Comparison of ENCODE assay signal across 27 cellular contexts in the genomic region with DNA sequence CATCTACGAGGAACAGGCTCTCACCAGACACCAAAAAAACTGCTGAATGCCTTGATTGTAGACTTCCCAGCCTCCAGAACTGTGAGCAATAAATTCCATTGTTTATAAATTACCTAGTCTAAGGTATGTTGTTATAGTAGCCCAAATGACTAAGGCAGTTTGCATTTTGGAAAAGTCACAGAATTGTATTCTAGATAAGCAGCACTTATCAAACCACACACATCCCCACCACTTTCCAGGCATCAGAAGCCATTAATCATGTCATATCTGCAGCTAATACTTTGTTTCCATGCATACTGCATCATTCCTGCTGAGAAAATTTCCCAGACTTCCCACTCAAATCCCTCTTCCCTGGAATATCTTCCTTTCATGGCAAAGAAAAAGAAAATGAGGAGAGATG.
"Had no signal": no experiment of that assay in that cellular context is flagged by ENCODE, and none has a peak within 500 bp of the region (broad histone marks: within the 10 kb centered on the region; RNA-seq: fewer than 3 reads in every experiment).

No MANE protein-coding gene starts in this region.

- H3K36me3 Mint-ChIP-seq: activated CD8-positive, alpha-beta memory T cell treated with anti-CD3 and anti-CD28 coated beads, Interleukin-2, amount 10 ng/mL, durations not matched to agents 7 days and 5 days; activated naive CD4-positive, alpha-beta T cell treated with anti-CD3 and anti-CD28 coated beads, Interleukin-2, amount 10 ng/mL, durations not matched to agents 7 days and 5 days; activated naive CD8-positive, alpha-beta T cell treated with anti-CD3 and anti-CD28 coated beads, Interleukin-2, amount 10 ng/mL, durations not matched to agents 7 days and 5 days had no signal

- H3K9me3 Mint-ChIP-seq: activated naive CD4-positive, alpha-beta T cell treated with anti-CD3 and anti-CD28 coated beads, Interleukin-2, amount 10 ng/mL, durations not matched to agents 7 days and 5 days; activated naive CD8-positive, alpha-beta T cell treated with anti-CD3 and anti-CD28 coated beads, Interleukin-2, amount 10 ng/mL, durations not matched to agents 7 days and 5 days had no signal

- H3K4me3 ChIP-seq: body of pancreas, esophagus squamous epithelium, heart left ventricle had no signal

- H3K4me3 Mint-ChIP-seq: activated B cell treated with CpG ODN at 0.5 μM for 24 hours; activated CD8-positive, alpha-beta memory T cell treated with anti-CD3 and anti-CD28 coated beads, Interleukin-2, amount 10 ng/mL, durations not matched to agents 7 days and 5 days; activated CD8-positive, alpha-beta T cell treated with anti-CD3 and anti-CD28 coated beads for 36 hours; activated naive CD4-positive, alpha-beta T cell treated with anti-CD3 and anti-CD28 coated beads, Interleukin-2, amount 10 ng/mL, durations not matched to agents 7 days and 5 days; activated naive CD8-positive, alpha-beta T cell treated with anti-CD3 and anti-CD28 coated beads, Interleukin-2, amount 10 ng/mL, durations not matched to agents 7 days and 5 days had no signal

- DNase-seq: activated B cell treated with CpG ODN at 0.5 μM for 24 hours; activated CD4-positive, alpha-beta T cell treated with anti-CD3 and anti-CD28 coated beads for 48 hours; activated CD4-positive, alpha-beta T cell treated with anti-CD3 and anti-CD28 coated beads, Interleukin-2, amount 50 U/mL, for 1 hour; activated CD4-positive, alpha-beta T cell treated with anti-CD3 and anti-CD28 coated beads, Interleukin-2, amount 50 U/mL, for 48 hours; activated CD8-positive, alpha-beta memory T cell treated with anti-CD3 and anti-CD28 coated beads, Interleukin-2, amount 10 ng/mL, durations not matched to agents 7 days and 5 days; activated CD8-positive, alpha-beta memory T cell treated with anti-CD3 and anti-CD28 coated beads, Interleukin-2, amount 50 U/mL, for 4 hours; activated CD8-positive, alpha-beta T cell treated with anti-CD3 and anti-CD28 coated beads for 36 hours; activated gamma-delta T cell; activated naive CD4-positive, alpha-beta T cell; activated naive CD4-positive, alpha-beta T cell treated with anti-CD3 and anti-CD28 coated beads, Interleukin-2, amount 10 ng/mL, durations not matched to agents 7 days and 5 days; activated naive CD8-positive, alpha-beta T cell treated with anti-CD3 and anti-CD28 coated beads, Interleukin-2, amount 10 ng/mL, durations not matched to agents 7 days and 5 days; activated T-cell treated with anti-CD3 and anti-CD28 coated beads, Interleukin-2, amount 50 U/mL, for 1 hour; activated T-cell treated with anti-CD3 and anti-CD28 coated beads, Interleukin-2, amount 50 U/mL, for 48 hours; amniotic stem cell; anterior cingulate cortex; body of pancreas; caudate nucleus; cortex of kidney; dermis blood vessel endothelial cell; effector CD8-positive, alpha-beta T cell; esophagus squamous epithelium; foreskin fibroblast; heart left ventricle; T-helper 2 cell; WERI-Rb-1 had no signal

- H3K4me1 Mint-ChIP-seq: activated B cell treated with CpG ODN at 0.5 μM for 24 hours; activated CD8-positive, alpha-beta memory T cell treated with anti-CD3 and anti-CD28 coated beads, Interleukin-2, amount 10 ng/mL, durations not matched to agents 7 days and 5 days; activated naive CD4-positive, alpha-beta T cell treated with anti-CD3 and anti-CD28 coated beads, Interleukin-2, amount 10 ng/mL, durations not matched to agents 7 days and 5 days; activated naive CD8-positive, alpha-beta T cell treated with anti-CD3 and anti-CD28 coated beads, Interleukin-2, amount 10 ng/mL, durations not matched to agents 7 days and 5 days had no signal

- H3K27ac Mint-ChIP-seq: activated B cell treated with CpG ODN at 0.5 μM for 24 hours; activated CD8-positive, alpha-beta memory T cell treated with anti-CD3 and anti-CD28 coated beads, Interleukin-2, amount 10 ng/mL, durations not matched to agents 7 days and 5 days; activated CD8-positive, alpha-beta T cell treated with anti-CD3 and anti-CD28 coated beads for 36 hours; activated naive CD4-positive, alpha-beta T cell treated with anti-CD3 and anti-CD28 coated beads, Interleukin-2, amount 10 ng/mL, durations not matched to agents 7 days and 5 days; activated naive CD4-positive, alpha-beta T cell treated with anti-CD3 and anti-CD28 coated beads, Interleukin-2, amount 50 U/mL, for 72 hours; activated naive CD8-positive, alpha-beta T cell treated with anti-CD3 and anti-CD28 coated beads, Interleukin-2, amount 10 ng/mL, durations not matched to agents 7 days and 5 days had no signal

- ATAC-seq: activated CD4-positive, CD25-positive, alpha-beta regulatory T cell treated with anti-CD3 and anti-CD28 coated beads, Interleukin-2, amount 50 U/mL, for 24 hours; activated CD8-positive, alpha-beta memory T cell treated with anti-CD3 and anti-CD28 coated beads, Interleukin-2, amount 10 ng/mL, durations not matched to agents 7 days and 5 days; activated CD8-positive, alpha-beta T cell treated with anti-CD3 and anti-CD28 coated beads for 36 hours; activated naive CD4-positive, alpha-beta T cell treated with anti-CD3 and anti-CD28 coated beads, Interleukin-2, amount 50 U/mL, for 72 hours; body of pancreas; heart left ventricle had no signal
